In the genomic region with DNA sequence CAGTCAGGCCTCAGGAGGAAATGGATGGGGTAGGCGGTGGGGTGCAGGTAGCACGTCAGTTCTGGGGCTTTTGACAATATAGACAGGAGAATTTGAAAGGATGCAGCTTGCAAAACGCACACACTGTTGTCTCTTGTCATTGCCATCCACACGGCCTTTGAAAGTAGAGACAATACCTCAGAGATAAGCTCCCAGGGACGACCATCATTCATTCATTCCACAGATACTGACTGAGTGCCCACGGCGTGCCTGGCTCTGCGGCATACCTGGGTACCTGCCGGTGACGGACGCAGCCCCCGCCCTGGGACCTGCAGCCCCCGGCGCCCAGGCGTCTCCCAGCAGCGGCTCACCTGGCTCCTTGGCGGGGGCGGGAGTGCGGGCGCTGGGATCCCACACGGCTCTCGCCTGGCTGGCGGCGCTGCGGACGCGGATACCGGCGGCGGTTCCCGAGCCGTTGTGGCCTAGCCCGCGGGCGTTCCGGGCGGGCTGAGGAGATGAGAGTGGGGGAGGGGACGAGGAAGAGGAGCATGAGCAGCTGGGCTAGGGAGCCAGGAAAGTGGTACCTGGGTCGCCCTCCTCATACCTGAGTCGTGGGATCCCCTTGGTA, we compare ENCODE assay signal across 15 cellular contexts. TPM values are rescaled to one million over a fixed set of nuclear protein-coding genes. Genes with fewer than 3 reads are reported as not detected.
DNase-seq lines count a peak whose midpoint lies in the region; ATAC-seq and TF ChIP-seq lines count a peak whose summit lies in the region.
"Had no signal": no experiment of that assay in that cellular context is flagged by ENCODE, and none has a peak within 500 bp of the region (broad histone marks: within the 10 kb centered on the region; RNA-seq: fewer than 3 reads in every experiment).

Gene SLC26A8, minus strand, starts transcription at position 488 of the 607 bp plus-strand sequence. CDS start 4,934 bp downstream, outside the sequence.

- H3K18ac ChIP-seq in trophoblast cell (ENCODE audit: low read length): peak within 1 kb of the TSS; percentile 24

- H3K14ac ChIP-seq in trophoblast cell (ENCODE audit: low read length): peak within 1 kb of the TSS; percentile 29

- in situ Hi-C loops in GM13976 (cut with MboI; ENCODE audit: low sequenced_read_pairs, unreplicated experiment): loop anchor here (10.0 kb wide), 1 partner anchor 181 kb away; no protein-coding TSS in a partner anchor
- in situ Hi-C loops in GM23248 (cut with MboI): no loop called here

- H3K4me2 ChIP-seq in trophoblast cell (ENCODE audit: low read length) (peak within 1 kb of the TSS; percentile 72), GM23248 (ENCODE audit: unreplicated experiment) (no peak within 1 kb of the TSS)

- H3K9me3 ChIP-seq in iPS DF 6.9 (ENCODE audit: control insufficient read depth, insufficient read depth, low read length) (no peaks in the 10 kb centered on the region), trophoblast cell (ENCODE audit: insufficient read depth, low read depth, low read length) (peaks cover 3% of the 10 kb centered on the region), GM23248 (ENCODE audit: low read depth) (no peaks in the 10 kb centered on the region)
- H3K9me3 ChIP-seq: upper lobe of right lung had no signal

- peak within 1 kb of the TSS; percentile 32 for H4K8ac ChIP-seq in trophoblast cell (ENCODE audit: low read depth, low read length)

- no peaks in the 10 kb centered on the region for H3K9me2 ChIP-seq in GM23248 (ENCODE audit: insufficient read depth)

- H3K79me2 ChIP-seq in trophoblast cell (ENCODE audit: control insufficient read depth, insufficient read depth, low read length, poor library complexity) (peaks cover 12% of the 10 kb centered on the region), GM23248 (ENCODE audit: insufficient read depth) (peaks cover 13% of the 10 kb centered on the region)

- H4K20me1 ChIP-seq in GM23248 (ENCODE audit: insufficient read depth): no peaks in the 10 kb centered on the region

- H3K4me3 Mint-ChIP-seq in activated naive CD8-positive, alpha-beta T cell treated with anti-CD3 and anti-CD28 coated beads, Interleukin-2, amount 10 ng/mL, durations not matched to agents 7 days and 5 days: peak within 1 kb of the TSS; percentile 14
- H3K4me3 Mint-ChIP-seq: activated CD8-positive, alpha-beta memory T cell treated with anti-CD3 and anti-CD28 coated beads, Interleukin-2, amount 10 ng/mL, durations not matched to agents 7 days and 5 days; CD4-positive, alpha-beta T cell had no signal

- H3K27me3 ChIP-seq in iPS DF 6.9 (ENCODE audit: control insufficient read depth, insufficient read depth, low read length): no peaks in the 10 kb centered on the region
- H3K27me3 ChIP-seq in trophoblast cell (ENCODE audit: insufficient read depth, low read length): no peaks in the 10 kb centered on the region
- H3K27me3 ChIP-seq in GM23248 (replicated peaks; ENCODE audit: insufficient read depth): no peaks in the 10 kb centered on the region
- H3K27me3 ChIP-seq: upper lobe of right lung had no signal

- H3K27ac ChIP-seq in iPS DF 6.9 (ENCODE audit: low read length): no peak within 1 kb of the TSS
- H3K27ac ChIP-seq in trophoblast cell (ENCODE audit: low read depth, low read length): no peak within 1 kb of the TSS
- H3K27ac ChIP-seq in GM23248: no peak within 1 kb of the TSS
- H3K27ac ChIP-seq: upper lobe of right lung had no signal

- no peak within 1 kb of the TSS for H3K27ac Mint-ChIP-seq in activated naive CD8-positive, alpha-beta T cell treated with anti-CD3 and anti-CD28 coated beads, Interleukin-2, amount 10 ng/mL, durations not matched to agents 7 days and 5 days
- H3K27ac Mint-ChIP-seq: activated CD8-positive, alpha-beta memory T cell treated with anti-CD3 and anti-CD28 coated beads, Interleukin-2, amount 10 ng/mL, durations not matched to agents 7 days and 5 days; CD4-positive, alpha-beta T cell had no signal

- POLR2A ChIA-PET in activated naive CD8-positive, alpha-beta T cell treated with anti-CD3 and anti-CD28 coated beads, Interleukin-2, amount 10 ng/mL, durations not matched to agents 7 days and 5 days (lab: Charles Lee): no interaction called here

- no peak within 1 kb of the TSS for H3K23ac ChIP-seq in trophoblast cell (ENCODE audit: low read length)

- H2AFZ ChIP-seq in trophoblast cell (ENCODE audit: insufficient read depth, low read length, poor library complexity): peak within 1 kb of the TSS; percentile 83
- no peak within 1 kb of the TSS for H2AFZ ChIP-seq in GM23248

- H3K4me1 ChIP-seq in iPS DF 6.9 (ENCODE audit: control insufficient read depth, insufficient read depth, low read length): peaks cover 7% of the 10 kb centered on the region
- peaks cover 8 to 9% of the 10 kb centered on the region in 2 experiments for H3K4me1 ChIP-seq in trophoblast cell (ENCODE audit: control insufficient read depth in 1 of 2, insufficient read depth in 2 of 2, low read length in 2 of 2)
- peaks cover 16% of the 10 kb centered on the region for H3K4me1 ChIP-seq in GM23248 (ENCODE audit: insufficient read depth)
- H3K4me1 ChIP-seq: upper lobe of right lung had no signal

- H3K4ac ChIP-seq in trophoblast cell (ENCODE audit: low read depth, low read length): no peak within 1 kb of the TSS

- peaks cover 5% of the 10 kb centered on the region for H3K36me3 Mint-ChIP-seq in activated naive CD8-positive, alpha-beta T cell treated with anti-CD3 and anti-CD28 coated beads, Interleukin-2, amount 10 ng/mL, durations not matched to agents 7 days and 5 days

- peaks cover 24% of the 10 kb centered on the region for H3K27me3 Mint-ChIP-seq in activated naive CD8-positive, alpha-beta T cell treated with anti-CD3 and anti-CD28 coated beads, Interleukin-2, amount 10 ng/mL, durations not matched to agents 7 days and 5 days

- H2BK12ac ChIP-seq in trophoblast cell (ENCODE audit: low read length): no peak within 1 kb of the TSS

- no CpG with 5 or more reads among the region's 40 CpGs for WGBS in iPS DF 6.9 (ENCODE audit: insufficient coverage, insufficient read length)
- no CpG with 5 or more reads among the region's 40 CpGs for WGBS in trophoblast cell (ENCODE audit: extremely low coverage, insufficient coverage, insufficient read length)
- 22 to 25% methylated on average over 21 to 40 of the region's 40 CpGs for WGBS in GM23248 (ENCODE audit: low coverage in 1 of 2, low lambda C conversion rate in 2 of 2, missing lambda C conversion rate in 2 of 2), 2 experiments

- peak; percentile 25 for DNase-seq in GM13976 (ENCODE audit: low spot score)
- DNase-seq in activated naive CD8-positive, alpha-beta T cell treated with anti-CD3 and anti-CD28 coated beads, Interleukin-2, amount 10 ng/mL, durations not matched to agents 7 days and 5 days: peak; percentile 34
- no peak for DNase-seq in iPS DF 6.9 (ENCODE audit: low read depth, low spot score)
- peak; percentile 26 to 37 for DNase-seq in trophoblast cell
- DNase-seq in activated CD4-positive, CD25-positive, alpha-beta regulatory T cell (lab: John Stamatoyannopoulos, UW): no peak
- DNase-seq in pons (ENCODE audit: low spot score): no peak
- no peak for DNase-seq in GM23248
- DNase-seq: activated CD8-positive, alpha-beta memory T cell treated with anti-CD3 and anti-CD28 coated beads, Interleukin-2, amount 10 ng/mL, durations not matched to agents 7 days and 5 days; NCI-H1048; upper lobe of right lung had no signal

- peak within 1 kb of the TSS; percentile 42; the same call in 1 of the 2 replicates for H3K4me3 ChIP-seq in iPS DF 6.9 (ENCODE audit: low read length)
- peak within 1 kb of the TSS; percentile 40 for H3K4me3 ChIP-seq in trophoblast cell (ENCODE audit: low read depth, low read length)
- no peak within 1 kb of the TSS for H3K4me3 ChIP-seq in GM23248
- H3K4me3 ChIP-seq: upper lobe of right lung had no signal

- no peaks in the 10 kb centered on the region for H3K9me3 Mint-ChIP-seq in activated naive CD8-positive, alpha-beta T cell treated with anti-CD3 and anti-CD28 coated beads, Interleukin-2, amount 10 ng/mL, durations not matched to agents 7 days and 5 days
- H3K9me3 Mint-ChIP-seq: CD4-positive, alpha-beta T cell had no signal

- peaks cover 25% of the 10 kb centered on the region for H3F3A ChIP-seq in GM23248 (ENCODE audit: insufficient read depth)

- H3K79me1 ChIP-seq in trophoblast cell (ENCODE audit: low read length): peaks cover 9% of the 10 kb centered on the region

- no peak within 1 kb of the TSS for H2BK120ac ChIP-seq in trophoblast cell (ENCODE audit: insufficient read depth, low read length, poor library complexity)

- H2BK5ac ChIP-seq in trophoblast cell (ENCODE audit: low read depth, low read length, poor library complexity): no peak within 1 kb of the TSS

- ATAC-seq in activated naive CD8-positive, alpha-beta T cell treated with anti-CD3 and anti-CD28 coated beads, Interleukin-2, amount 10 ng/mL, durations not matched to agents 7 days and 5 days (ENCODE audit: low read depth): no peak
- ATAC-seq in HG02938 (IDR thresholded peaks at IDR 0.05; ENCODE audit: unreplicated experiment): no peak
- ATAC-seq: activated CD8-positive, alpha-beta memory T cell treated with anti-CD3 and anti-CD28 coated beads, Interleukin-2, amount 10 ng/mL, durations not matched to agents 7 days and 5 days; esophagus mucosa; left lobe of liver; upper lobe of right lung had no signal

- H3K36me3 ChIP-seq in iPS DF 6.9 (ENCODE audit: control insufficient read depth, insufficient read depth, low read length) (no peaks in the 10 kb centered on the region), trophoblast cell (ENCODE audit: control insufficient read depth in 1 of 2, insufficient read depth in 2 of 2, low read length in 2 of 2) (no peaks in the 10 kb centered on the region), GM23248 (ENCODE audit: low read depth) (no peaks in the 10 kb centered on the region)
- H3K36me3 ChIP-seq: upper lobe of right lung had no signal

- no peak within 1 kb of the TSS for H2AK5ac ChIP-seq in trophoblast cell (ENCODE audit: low read length)

- peaks cover 10% of the 10 kb centered on the region for H3K4me1 Mint-ChIP-seq in activated naive CD8-positive, alpha-beta T cell treated with anti-CD3 and anti-CD28 coated beads, Interleukin-2, amount 10 ng/mL, durations not matched to agents 7 days and 5 days

- H3K9ac ChIP-seq in trophoblast cell (ENCODE audit: low read length) (no peak within 1 kb of the TSS), GM23248 (no peak within 1 kb of the TSS)

- H4K91ac ChIP-seq in trophoblast cell (ENCODE audit: low read depth, low read length): peak within 1 kb of the TSS; percentile 8

- no peak for TF ChIP-seq CTCF in GM13976 (IDR thresholded peaks at IDR 0.05; ENCODE audit: borderline replicate concordance, control extremely low read depth, extremely low read depth, insufficient read depth, missing control alignments)

- H4K12ac ChIP-seq in trophoblast cell (ENCODE audit: low read depth, low read length): no peak within 1 kb of the TSS

RNA-seq across cellular contexts. Expression of gene SLC26A8, which starts in this region (rescaled TPM):
- not detected for total RNA-seq in activated naive CD8-positive, alpha-beta T cell treated with anti-CD3 and anti-CD28 coated beads, Interleukin-2, amount 10 ng/mL, durations not matched to agents 7 days and 5 days
- 0.01 TPM in 2 replicates for polyA plus RNA-seq in trophoblast cell (2013)
- not detected in 2 replicates for total RNA-seq in GM23248 (2014; rRNA removed; shearing (Covaris generic))
- polyA plus RNA-seq in GM23248 (2016; fragmentation: Nextera tagmentation; extraction: Ambion mirVana): not detected in 2 replicates
- total RNA-seq: activated CD8-positive, alpha-beta memory T cell treated with anti-CD3 and anti-CD28 coated beads, Interleukin-2, amount 10 ng/mL, durations not matched to agents 7 days and 5 days; CD4-positive, alpha-beta T cell; T-helper 1 cell treated with Interleukin-12 subunit alpha and Interleukin-12 subunit beta and Interleukin-4 antibody, amounts not matched to agents 30 ng/mL and 1 ng/mL, for 36 hours had no signal

Comparison
In these comparisons a context has a peak if more than half of its experiments do, and no peak if none do; other contexts are left out.
1. Peak in DNase-seq in activated naive CD8-positive, alpha-beta T cell treated with anti-CD3 and anti-CD28 coated beads, Interleukin-2, amount 10 ng/mL, durations not matched to agents 7 days and 5 days; RNA of the gene not detected or under 1 TPM.
2. DNase-seq: peak in GM13976 (single experiment) and trophoblast cell (2 of 2); none in iPS DF 6.9 (single experiment), activated CD4-positive, CD25-positive, alpha-beta regulatory T cell (0 of 4), pons (single experiment) and GM23248 (single experiment).